Comparison of ENCODE assay signal across 27 cellular contexts in the genomic region with DNA sequence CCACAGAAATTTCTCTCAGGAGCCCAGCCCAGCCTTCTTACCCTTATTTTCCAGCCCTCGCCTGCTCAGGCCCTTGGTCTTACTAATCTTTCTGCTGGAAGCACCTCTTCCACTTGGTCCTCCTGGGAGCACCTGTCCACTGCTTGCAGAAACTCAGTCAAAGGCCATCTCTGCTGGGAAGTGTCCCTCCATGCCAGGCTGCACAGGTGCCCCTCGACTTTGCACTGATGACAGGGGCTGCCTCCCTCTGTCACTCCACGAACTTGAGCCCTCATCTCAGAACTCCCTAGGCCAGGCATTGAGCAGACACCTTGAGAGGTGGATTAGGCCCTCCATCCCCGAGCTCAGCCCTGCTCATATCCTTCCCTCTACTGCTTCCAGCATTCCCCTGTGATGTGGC.
"Had no signal": no experiment of that assay in that cellular context is flagged by ENCODE, and none has a peak within 500 bp of the region (broad histone marks: within the 10 kb centered on the region; RNA-seq: fewer than 3 reads in every experiment).

No MANE protein-coding gene starts in this region.

- H3K4me3 ChIP-seq: heart right ventricle, hepatocyte, left lung, neural progenitor cell, ovary, right atrium auricular region, right lobe of liver, smooth muscle cell, suprapubic skin, tibial nerve, vagina had no signal

- H3K36me3 Mint-ChIP-seq: memory B cell, naive B cell, natural killer cell, neural progenitor cell, type B pancreatic cell had no signal

- H3K4me3 Mint-ChIP-seq: memory B cell; naive B cell; natural killer cell; nephron progenitor cell; neural progenitor cell; stimulated activated naive CD8-positive, alpha-beta T cell treated with anti-CD3 and anti-CD28 coated beads, Interleukin-15, Interleukin-2, amounts not matched to agents 100 ng/mL and 50 ng/mL, for 24 hours; type B pancreatic cell had no signal

- H3K9ac ChIP-seq: neural progenitor cell had no signal

- H3K27ac ChIP-seq: heart right ventricle, hepatocyte, left lung, neural progenitor cell, neutrophil, ovary, right atrium auricular region, right lobe of liver, suprapubic skin, tibial nerve, vagina had no signal

- H3K4me1 Mint-ChIP-seq: memory B cell, naive B cell, natural killer cell had no signal

- H3K9me3 Mint-ChIP-seq: memory B cell; natural killer cell; stimulated activated naive CD8-positive, alpha-beta T cell treated with anti-CD3 and anti-CD28 coated beads, Interleukin-15, Interleukin-2, amounts not matched to agents 100 ng/mL and 50 ng/mL, for 24 hours; type B pancreatic cell had no signal

- DNase-seq: heart right ventricle; kidney; left colon; naive B cell; natural killer cell; nephron progenitor cell; occipital lobe; ovary; right lobe of liver; stimulated activated CD4-positive, alpha-beta T cell treated with anti-CD3 and anti-CD28 coated beads, Interleukin-1b, Interleukin-23, amount 100 ng/mL, for 48 hours; stimulated activated CD4-positive, alpha-beta T cell treated with anti-CD3 and anti-CD28 coated beads, Interleukin-2, amount 100 ng/mL, for 48 hours; stimulated activated CD4-positive, alpha-beta T cell treated with anti-CD3 and anti-CD28 coated beads, Interleukin-4, amount 100 ng/mL, for 4 hours; stimulated activated CD8-positive, alpha-beta memory T cell treated with anti-CD3 and anti-CD28 coated beads, Interleukin-4, amount 100 ng/mL, for 48 hours; stimulated activated naive CD4-positive, alpha-beta T cell had no signal

- H3K27me3 ChIP-seq: hepatocyte, neural progenitor cell, neutrophil, ovary, right atrium auricular region, right lobe of liver, suprapubic skin, tibial nerve, vagina had no signal

- ATAC-seq: heart right ventricle, left colon, left lung, natural killer cell, right lobe of liver had no signal

- H3K4me1 ChIP-seq: heart right ventricle, left lung, neural progenitor cell, right atrium auricular region, right lobe of liver, tibial nerve, vagina had no signal

- H3K36me3 ChIP-seq: heart right ventricle, left lung, neural progenitor cell, neutrophil, ovary, right atrium auricular region, right lobe of liver, suprapubic skin, tibial nerve, vagina had no signal

- H3K27ac Mint-ChIP-seq: memory B cell; natural killer cell; nephron progenitor cell; neural progenitor cell; progenitor cell of endocrine pancreas; stimulated activated naive CD8-positive, alpha-beta T cell treated with anti-CD3 and anti-CD28 coated beads, Interleukin-15, Interleukin-2, amounts not matched to agents 100 ng/mL and 50 ng/mL, for 24 hours; type B pancreatic cell had no signal

- H3K9me3 ChIP-seq: left lung, neutrophil, ovary, right atrium auricular region, right lobe of liver, suprapubic skin, tibial nerve, vagina had no signal
